Comparison of ENCODE assay signal across 20 cellular contexts in the genomic region with DNA sequence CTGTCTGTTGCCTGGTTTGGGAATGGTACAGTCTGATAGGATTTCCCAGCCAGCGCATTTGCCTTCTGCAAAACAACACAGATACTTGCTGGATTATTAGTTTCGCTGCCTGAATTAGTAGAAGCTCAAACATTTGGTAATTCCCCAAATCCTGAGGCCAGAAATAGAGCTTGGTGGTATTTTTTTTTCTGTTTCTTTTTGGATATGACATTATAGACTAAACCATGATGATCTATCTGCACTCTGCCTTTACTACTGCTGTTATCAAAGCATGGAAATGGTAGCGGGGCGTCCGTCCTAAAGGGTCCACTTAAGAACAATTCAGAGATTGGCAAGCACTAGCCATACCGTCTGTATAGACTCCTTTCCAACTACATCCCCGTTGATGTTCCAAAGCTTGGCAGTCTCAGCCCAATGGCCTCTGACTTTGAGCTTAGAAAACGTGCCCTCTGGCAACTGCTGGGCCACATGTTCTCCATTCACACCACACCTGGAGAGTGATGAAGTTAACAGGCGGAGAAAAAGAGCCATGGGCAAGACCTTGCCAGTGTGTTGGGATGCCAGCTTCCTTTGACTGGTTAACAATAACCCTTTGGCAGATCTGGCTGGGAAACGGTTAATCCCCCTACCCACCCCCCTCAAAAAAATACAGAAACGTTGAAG.
DNase-seq lines count a peak whose midpoint lies in the region; ATAC-seq and TF ChIP-seq lines count a peak whose summit lies in the region.
"Had no signal": no experiment of that assay in that cellular context is flagged by ENCODE, and none has a peak within 500 bp of the region (broad histone marks: within the 10 kb centered on the region; RNA-seq: fewer than 3 reads in every experiment).

No MANE protein-coding gene starts in this region.

- peak overlapping the region; percentile 67; the same call in 2 of the 3 replicates for H2BK15ac ChIP-seq in IMR-90 (ENCODE audit: low read depth, low read length)
- H2BK15ac ChIP-seq in neuronal stem cell (ENCODE audit: low read length) = no peak overlapping the region

- no peak for TF ChIP-seq POLR2A in IMR-90 (IDR thresholded peaks at IDR 0.05; ENCODE audit: low read depth, low read length)
- TF ChIP-seq POLR2A in esophagus muscularis mucosa (IDR thresholded peaks at IDR 0.05; ENCODE audit: low read depth) = no peak
- no peak for TF ChIP-seq POLR2A in sigmoid colon (IDR thresholded peaks at IDR 0.05)

- in situ Hi-C loops in IMR-90 (cut with MboI; ENCODE audit: low sequenced_read_pairs) = no loop called here

- H3K9ac ChIP-seq in IMR-90 (ENCODE audit: low read depth, low read length) (no peak overlapping the region), neuronal stem cell (ENCODE audit: low read depth, low read length, poor library complexity) (no peak overlapping the region)

- H2BK120ac ChIP-seq in IMR-90 (ENCODE audit: low read depth, low read length) (peak overlapping the region; percentile 73), neuronal stem cell (ENCODE audit: low read depth, low read length) (no peak overlapping the region)

- no peak overlapping the region for H3K56ac ChIP-seq in IMR-90 (ENCODE audit: extremely low read depth, insufficient read depth, low read length)

- intact Hi-C loops in Right ventricle myocardium superior (cut with DNase I) (loop anchor here (5.0 kb wide), 1 partner anchor 492 kb away; no protein-coding TSS in a partner anchor), cardiac septum (cut with DNase I) (no loop called here), IMR-90 (cut with micrococcal nuclease) (no loop called here), esophagus muscularis mucosa (cut with DNase I) (no loop called here), sigmoid colon (cut with DNase I) (no loop called here)

- H4K91ac ChIP-seq in IMR-90 (ENCODE audit: insufficient read depth, low read depth, low read length) (peak overlapping the region; percentile 76; the same call in 1 of the 2 replicates), neuronal stem cell (ENCODE audit: low read depth, low read length, poor library complexity) (no peak overlapping the region)

- ATAC-seq in Right ventricle myocardium superior (ENCODE audit: poor library complexity) (peak; percentile 80), IMR-90 (ENCODE audit: low read depth) (no peak), HG02759 (IDR thresholded peaks at IDR 0.05; ENCODE audit: unreplicated experiment) (no peak)
- ATAC-seq: PC-3 had no signal

- H3K9me3 ChIP-seq in IMR-90 (ENCODE audit: control insufficient read depth, insufficient read depth, low read length) = no peaks in the 10 kb centered on the region
- no peaks in the 10 kb centered on the region for H3K9me3 ChIP-seq in esophagus muscularis mucosa
- no peaks in the 10 kb centered on the region for H3K9me3 ChIP-seq in neuronal stem cell (replicated peaks in 1 of 2; ENCODE audit: control insufficient read depth in 2 of 2, insufficient read depth in 1 of 2, low read depth in 1 of 2, low read length in 2 of 2)
- H3K9me3 ChIP-seq in sigmoid colon = no peaks in the 10 kb centered on the region
- H3K9me3 ChIP-seq: BE2C had no signal

- H3K23ac ChIP-seq in IMR-90 (ENCODE audit: low read depth, low read length) = 0 out of 2 replicates have a peak overlapping the region, but pooled peaks have one; percentile 50
- no peak overlapping the region for H3K23ac ChIP-seq in neuronal stem cell (ENCODE audit: low read depth, low read length, poor library complexity)

- H4K8ac ChIP-seq in IMR-90 (ENCODE audit: low read depth in 2 of 2, low read length in 2 of 2) = no peak overlapping the region; a peak in 1 of 4 replicates
- H4K8ac ChIP-seq in neuronal stem cell (ENCODE audit: low read depth, low read length) = no peak overlapping the region

- peak overlapping the region; percentile 76 for H3K18ac ChIP-seq in IMR-90 (ENCODE audit: low read depth, low read length)
- peak overlapping the region; percentile 4 for H3K18ac ChIP-seq in neuronal stem cell (ENCODE audit: low read length)

- no peak overlapping the region for H2AK9ac ChIP-seq in IMR-90 (replicated peaks; ENCODE audit: low read depth, low read length, poor library complexity)

- dilution Hi-C loops in IMR-90 (cut with HindIII; ENCODE audit: low sequenced_read_pairs, unreplicated experiment) = no loop called here

- H3K4me3 ChIP-seq in IMR-90 (ENCODE audit: insufficient read depth, low read depth, low read length) = no peak overlapping the region
- no peak overlapping the region for H3K4me3 ChIP-seq in esophagus muscularis mucosa
- H3K4me3 ChIP-seq in neuronal stem cell (ENCODE audit: low read length in 2 of 2) = no peak overlapping the region
- H3K4me3 ChIP-seq in sigmoid colon = no peak overlapping the region

- H2BK5ac ChIP-seq in IMR-90 (ENCODE audit: low read depth, low read length, poor library complexity, severe bottlenecking) (no peak overlapping the region), neuronal stem cell (ENCODE audit: low read length) (no peak overlapping the region)

- no peak overlapping the region for H2AFZ ChIP-seq in IMR-90 (replicated peaks; ENCODE audit: low read length, poor library complexity)
- peak overlapping the region; percentile 21 for H2AFZ ChIP-seq in neuronal stem cell (ENCODE audit: low read length)

- POLR2A ChIA-PET in IMR-90 (lab: Charles Lee; ENCODE audit: unreplicated experiment) = interaction anchor here (0.6 kb wide), 1 partner anchor 847 kb away, joined by 4 read pairs; no protein-coding TSS in a partner anchor

- TF ChIP-seq RAD21 in IMR-90 (IDR thresholded peaks at IDR 0.05; ENCODE audit: low read length) = no peak

- H2BK12ac ChIP-seq in neuronal stem cell (ENCODE audit: low read length) = no peak overlapping the region

- H3K4me2 ChIP-seq in IMR-90 (ENCODE audit: low read depth, low read length) = no peak overlapping the region
- no peak overlapping the region for H3K4me2 ChIP-seq in neuronal stem cell (ENCODE audit: insufficient read depth, low read length, poor library complexity, severe bottlenecking)

- H4K5ac ChIP-seq in IMR-90 (ENCODE audit: low read depth, low read length) = no peak overlapping the region; the same call in 1 of the 2 replicates

- H2BK20ac ChIP-seq in IMR-90 (ENCODE audit: low read depth, low read length) = peak overlapping the region; percentile 51

- TF ChIP-seq CTCF in IMR-90 (conservative IDR thresholded peaks at IDR 0.05; ENCODE audit: low read depth, low read length) = no peak
- no peak for TF ChIP-seq CTCF in esophagus muscularis mucosa (IDR thresholded peaks at IDR 0.05)
- TF ChIP-seq CTCF in sigmoid colon (IDR thresholded peaks at IDR 0.05) = no peak

- H3K14ac ChIP-seq in IMR-90 (replicated peaks; ENCODE audit: low read depth, low read length) = 0 out of 2 replicates have a peak overlapping the region, but pooled peaks have one; percentile 48
- H3K14ac ChIP-seq in neuronal stem cell (ENCODE audit: low read length) = no peak overlapping the region

- H3K79me1 ChIP-seq in IMR-90 (ENCODE audit: low read depth in 1 of 2, low read length in 2 of 2) = no peaks in the 10 kb centered on the region
- no peaks in the 10 kb centered on the region for H3K79me1 ChIP-seq in neuronal stem cell (ENCODE audit: low read depth, low read length)

- no peak for TF ChIP-seq EP300 in esophagus muscularis mucosa (IDR thresholded peaks at IDR 0.05)
- TF ChIP-seq EP300 in sigmoid colon (IDR thresholded peaks at IDR 0.05) = no peak

- WGBS in IMR-90 (ENCODE audit: extremely low coverage in 2 of 2, insufficient read length in 1 of 2), 2 experiments = 95% methylated on average over 4 of the region's 11 CpGs; no CpG with 5 or more reads in 1 of the 2 experiments
- WGBS in esophagus muscularis mucosa = 73% methylated on average over 11 of the region's 11 CpGs
- no CpG with 5 or more reads among the region's 11 CpGs for WGBS in neuronal stem cell (ENCODE audit: extremely low coverage in 2 of 2, insufficient read length in 2 of 2, insufficient replicate concordance in 1 of 2), 2 donors
- WGBS in sigmoid colon, 2 donors = 64 to 68% methylated on average over 11 of the region's 11 CpGs

- peak overlapping the region; percentile 71 for H2AK5ac ChIP-seq in IMR-90 (ENCODE audit: low read depth, low read length)
- no peak overlapping the region for H2AK5ac ChIP-seq in neuronal stem cell (ENCODE audit: low read depth, low read length)

- H3K4me1 ChIP-seq in IMR-90 (ENCODE audit: control insufficient read depth, insufficient read depth, low read length) (peaks cover 11% of the 10 kb centered on the region), esophagus muscularis mucosa (peaks cover 8 to 29% (median 24%) of the 10 kb centered on the region in 4 donors), neuronal stem cell (ENCODE audit: control insufficient read depth in 2 of 2, insufficient read depth in 1 of 2, low read depth in 1 of 2, low read length in 2 of 2) (peaks cover 13 to 29% of the 10 kb centered on the region in 2 donors), sigmoid colon (no peaks in the 10 kb centered on the region)
- H3K4me1 ChIP-seq: BE2C had no signal

- no peaks in the 10 kb centered on the region for H3K36me3 ChIP-seq in IMR-90 (ENCODE audit: control insufficient read depth, insufficient read depth, low read length)
- H3K36me3 ChIP-seq in esophagus muscularis mucosa = no peaks in the 10 kb centered on the region
- H3K36me3 ChIP-seq in neuronal stem cell (replicated peaks in 1 of 2; ENCODE audit: control insufficient read depth in 2 of 2, insufficient read depth in 2 of 2, low read length in 2 of 2) = no peaks in the 10 kb centered on the region
- H3K36me3 ChIP-seq in sigmoid colon = no peaks in the 10 kb centered on the region
- H3K36me3 ChIP-seq: BE2C had no signal

- no peaks in the 10 kb centered on the region for H4K20me1 ChIP-seq in IMR-90 (ENCODE audit: insufficient read depth, low read length)

- no peaks in the 10 kb centered on the region for H3K27me3 ChIP-seq in IMR-90 (ENCODE audit: control insufficient read depth, insufficient read depth, low read length)
- H3K27me3 ChIP-seq in esophagus muscularis mucosa = no peaks in the 10 kb centered on the region
- no peaks in the 10 kb centered on the region for H3K27me3 ChIP-seq in neuronal stem cell (ENCODE audit: control insufficient read depth in 3 of 3, insufficient read depth in 3 of 3, low read depth in 1 of 3, low read length in 3 of 3)
- H3K27me3 ChIP-seq in sigmoid colon = no peaks in the 10 kb centered on the region
- H3K27me3 ChIP-seq: BE2C had no signal

- H3K9me1 ChIP-seq in IMR-90 (ENCODE audit: insufficient read depth, low read length) = no peaks in the 10 kb centered on the region; the same call in 1 of the 2 replicates

- H3K27ac ChIP-seq in IMR-90 (ENCODE audit: insufficient read depth, low read length) = no peak overlapping the region
- H3K27ac ChIP-seq in esophagus muscularis mucosa (replicated peaks in 1 of 4) = peak overlapping the region in 3 of 4 donors; percentile 34 to 50 (median 41)
- H3K27ac ChIP-seq in neuronal stem cell (replicated peaks; ENCODE audit: low read length) = peak overlapping the region; percentile 84
- H3K27ac ChIP-seq in sigmoid colon = peak overlapping the region in 1 of 4 donors; percentile 59
- H3K27ac ChIP-seq: RWPE1 had no signal

- H3K4ac ChIP-seq in IMR-90 (ENCODE audit: low read depth, low read length) (peak overlapping the region; percentile 83), neuronal stem cell (ENCODE audit: low read length) (no peak overlapping the region)

- DNase-seq in Right ventricle myocardium superior (no peak), cardiac septum (ENCODE audit: low spot score) (no peak), IMR-90 (no peak), esophagus muscularis mucosa (ENCODE audit: extremely low spot score) (peak; percentile 53), neuronal stem cell (ENCODE audit: low spot score) (peak; percentile 8), NCI-H748 (lab: John Stamatoyannopoulos, UW; ENCODE audit: unreplicated experiment) (no peak), sigmoid colon (no peak)
- DNase-seq: 8988T; BE2C; CD4-positive, alpha-beta T cell; HFFc6; NCI-H1105 treated with DMSO at 0.1 percent for 48 hours; NCI-H187; NCI-H226; NCI-H526; NK-92 treated with Interleukin-12 subunit alpha and Interleukin-12 subunit beta, amount 100 ng/mL, for 24 hours; PC-3; SW 1271 had no signal

- CTCF ChIA-PET in IMR-90 (lab: Yijun Ruan, JAX) = no interaction called here

- no TSS peak for BruUV-seq in IMR-90 (replicated peaks; lab: Mats Ljungman, UMichigan)

Comparison
In these comparisons a context has a peak if more than half of its experiments do, and no peak if none do; other contexts are left out.
1. DNase-seq: peak in esophagus muscularis mucosa (single experiment) and neuronal stem cell (single experiment); none in Right ventricle myocardium superior (single experiment), cardiac septum (single experiment), IMR-90 (single experiment), NCI-H748 (single experiment) and sigmoid colon (single experiment).